ENCODE assay signal across 22 cellular contexts in genomic region chr2:172962064-172962463, GRCh38.
DNase-seq lines count a peak whose midpoint lies in the region; ATAC-seq, FAIRE-seq and TF ChIP-seq lines count a peak whose summit lies in the region.
"Had no signal": no experiment of that assay in that cellular context is flagged by ENCODE, and none has a peak within 500 bp of the region (broad histone marks: within the 10 kb centered on the region; RNA-seq: fewer than 3 reads in every experiment).

No MANE protein-coding gene starts in this region.

- no peak for FAIRE-seq in bronchial epithelial cell (lab: Jason Lieb, UNC)
- FAIRE-seq: GM12891, GM19239, RCC 7860 had no signal

- no peaks in the 10 kb centered on the region for H3K27me3 ChIP-seq in bronchial epithelial cell (ENCODE audit: control insufficient read depth, insufficient read depth, low read length)

- no peaks in the 10 kb centered on the region for H3K27me3 Mint-ChIP-seq in activated CD4-positive, alpha-beta T cell treated with anti-CD3 and anti-CD28 coated beads for 36 hours
- no peaks in the 10 kb centered on the region for H3K27me3 Mint-ChIP-seq in stimulated activated naive CD8-positive, alpha-beta T cell treated with anti-CD3 and anti-CD28 coated beads, Interleukin-15, amount 100 ng/mL, for 72 hours

- H3K4me3 Mint-ChIP-seq in activated CD4-positive, alpha-beta T cell treated with anti-CD3 and anti-CD28 coated beads for 36 hours = no peak overlapping the region
- no peak overlapping the region for H3K4me3 Mint-ChIP-seq in stimulated activated naive CD8-positive, alpha-beta T cell treated with anti-CD3 and anti-CD28 coated beads, Interleukin-15, amount 100 ng/mL, for 72 hours
- H3K4me3 Mint-ChIP-seq: B cell; CD4-positive, CD25-positive, alpha-beta regulatory T cell had no signal

- CTCF ChIA-PET in activated CD4-positive, alpha-beta T cell treated with anti-CD3 and anti-CD28 coated beads for 36 hours (lab: Charles Lee) = interaction anchor here (0.7 kb wide), 1 partner anchor 812 kb away, joined by 4 read pairs; no protein-coding TSS in a partner anchor

- POLR2A ChIA-PET in activated CD4-positive, alpha-beta T cell treated with anti-CD3 and anti-CD28 coated beads for 36 hours (lab: Charles Lee) = no interaction called here

- H3K36me3 Mint-ChIP-seq in activated CD4-positive, alpha-beta T cell treated with anti-CD3 and anti-CD28 coated beads for 36 hours (ENCODE audit: low read depth) = no peaks in the 10 kb centered on the region

- intact Hi-C loops in activated CD4-positive, alpha-beta T cell treated with anti-CD3 and anti-CD28 coated beads for 36 hours (cut with DNase I, micrococcal nuclease) = no loop called here

- peaks cover 29% of the 10 kb centered on the region for H3K4me1 Mint-ChIP-seq in activated CD4-positive, alpha-beta T cell treated with anti-CD3 and anti-CD28 coated beads for 36 hours
- peaks cover 68% of the 10 kb centered on the region for H3K4me1 Mint-ChIP-seq in stimulated activated naive CD8-positive, alpha-beta T cell treated with anti-CD3 and anti-CD28 coated beads, Interleukin-15, amount 100 ng/mL, for 72 hours
- H3K4me1 Mint-ChIP-seq: B cell had no signal

- peak overlapping the region; percentile 51 for H3K27ac Mint-ChIP-seq in activated CD4-positive, alpha-beta T cell treated with anti-CD3 and anti-CD28 coated beads for 36 hours
- H3K27ac Mint-ChIP-seq in stimulated activated naive CD8-positive, alpha-beta T cell treated with anti-CD3 and anti-CD28 coated beads, Interleukin-15, amount 100 ng/mL, for 72 hours = peak overlapping the region in 1 of 2 donors; percentile 2
- H3K27ac Mint-ChIP-seq: B cell had no signal

- TF ChIP-seq CTCF in bronchial epithelial cell (IDR thresholded peaks at IDR 0.05; ENCODE audit: insufficient read depth, low read length, severe bottlenecking) = no peak

- H3K4me3 ChIP-seq in bronchial epithelial cell (ENCODE audit: low read depth, low read length) = no peak overlapping the region

- no peaks in the 10 kb centered on the region for H3K9me3 Mint-ChIP-seq in activated CD4-positive, alpha-beta T cell treated with anti-CD3 and anti-CD28 coated beads for 36 hours (ENCODE audit: low read depth)
- no peaks in the 10 kb centered on the region for H3K9me3 Mint-ChIP-seq in stimulated activated naive CD8-positive, alpha-beta T cell treated with anti-CD3 and anti-CD28 coated beads, Interleukin-15, amount 100 ng/mL, for 72 hours

- peak; percentile 49 for ATAC-seq in activated CD4-positive, alpha-beta T cell treated with anti-CD3 and anti-CD28 coated beads for 36 hours
- ATAC-seq in stimulated activated naive CD8-positive, alpha-beta T cell treated with anti-CD3 and anti-CD28 coated beads, Interleukin-15, Interleukin-2, amounts not matched to agents 100 U/mL and 50 U/mL, for 24 hours = peak; percentile 38
- ATAC-seq in stimulated activated naive CD8-positive, alpha-beta T cell treated with anti-CD3 and anti-CD28 coated beads, Interleukin-15, amount 100 ng/mL, for 72 hours = no peak
- ATAC-seq: Right ventricle myocardium inferior had no signal

- DNase-seq in activated CD4-positive, alpha-beta T cell treated with anti-CD3 and anti-CD28 coated beads for 36 hours = no peak
- DNase-seq in activated CD4-positive, alpha-beta T cell treated with anti-CD3 and anti-CD28 coated beads, Interleukin-2, amount 50 U/mL, for 1 hour = no peak
- no peak for DNase-seq in stimulated activated naive CD8-positive, alpha-beta T cell treated with anti-CD3 and anti-CD28 coated beads, Interleukin-15, Interleukin-2, amounts not matched to agents 100 U/mL and 50 U/mL, for 24 hours
- no peak for DNase-seq in stimulated activated naive CD8-positive, alpha-beta T cell treated with anti-CD3 and anti-CD28 coated beads, Interleukin-15, amount 100 ng/mL, for 72 hours
- DNase-seq in bronchial epithelial cell (ENCODE audit: low read depth) = peak; percentile 38
- no peak for DNase-seq in HuH-7.5 (ENCODE audit: low spot score)
- no peak for DNase-seq in DMS114 treated with DMSO at 0.1 percent for 48 hours (lab: John Stamatoyannopoulos, UW; ENCODE audit: unreplicated experiment)
- no peak for DNase-seq in mucosa of gallbladder (ENCODE audit: low spot score)
- DNase-seq: 8988T, Caco-2, GOT3, NCI-H1105, NCI-H2081, NCI-H2171 treated with DMSO at 0.1 percent for 48 hours, NCI-H446 treated with DMSO at 0.1 percent for 48 hours, NCI-H69 had no signal

- no peaks in the 10 kb centered on the region for H3K36me3 ChIP-seq in bronchial epithelial cell (ENCODE audit: control insufficient read depth, insufficient read depth, low read length)
